In the genomic region with DNA sequence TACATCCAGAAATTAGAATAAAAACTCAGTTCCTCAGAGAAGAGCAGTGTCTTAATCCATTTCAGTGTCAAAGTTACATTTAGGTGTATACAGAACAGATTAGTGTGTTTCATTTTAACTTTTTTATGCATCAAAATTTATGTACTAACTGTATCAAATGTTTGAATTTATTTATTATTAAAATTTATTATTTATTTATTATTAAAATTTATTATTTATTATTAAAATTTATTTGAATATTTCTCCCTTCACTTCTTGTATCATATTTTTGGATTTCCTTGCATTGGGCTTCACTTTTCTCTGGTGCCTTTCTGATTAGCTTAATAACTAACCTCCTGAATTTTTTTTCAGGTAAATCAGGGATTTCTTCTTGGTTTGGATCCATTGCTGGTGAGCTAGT, we compare ENCODE assay signal across 24 cellular contexts. TPM values are rescaled to one million over a fixed set of nuclear protein-coding genes. Genes with fewer than 3 reads are reported as not detected.
DNase-seq lines count a peak whose midpoint lies in the region; ATAC-seq, FAIRE-seq and TF ChIP-seq lines count a peak whose summit lies in the region.
"Had no signal": no experiment of that assay in that cellular context is flagged by ENCODE, and none has a peak within 500 bp of the region (broad histone marks: within the 10 kb centered on the region; RNA-seq: fewer than 3 reads in every experiment).

No MANE protein-coding gene starts in this region.

- H3K27me3 Mint-ChIP-seq in mesothelial cell of epicardium (ENCODE audit: low read depth) = no peaks in the 10 kb centered on the region
- H3K27me3 Mint-ChIP-seq: CD4-positive, alpha-beta T cell had no signal

- no peaks in the 10 kb centered on the region for H3K4me1 Mint-ChIP-seq in mesothelial cell of epicardium

- peaks cover 29% of the 10 kb centered on the region for H3K9me3 Mint-ChIP-seq in mesothelial cell of epicardium
- H3K9me3 Mint-ChIP-seq: CD4-positive, alpha-beta T cell had no signal

- H3K27me3 ChIP-seq in RWPE2 (ENCODE audit: insufficient read depth, poor library complexity, severe bottlenecking) = no peaks in the 10 kb centered on the region
- no peaks in the 10 kb centered on the region for H3K27me3 ChIP-seq in foreskin keratinocyte
- no peaks in the 10 kb centered on the region for H3K27me3 ChIP-seq in pancreas
- H3K27me3 ChIP-seq: BLaER1 treated with 17β-estradiol and CSF1 and Interleukin-3, amounts not matched to agents 10 nM and 100 nM; Peyer's patch; SJCRH30 had no signal

- FAIRE-seq in G401.6 (lab: Jason Lieb, UNC) (peak; percentile 79), pancreas (lab: Jason Lieb, UNC) (peak; percentile 39)
- FAIRE-seq: A549 had no signal

- peaks cover 12% of the 10 kb centered on the region for H3K4me1 ChIP-seq in RWPE2 (ENCODE audit: insufficient read depth, poor library complexity, severe bottlenecking)
- peaks cover 25% of the 10 kb centered on the region for H3K4me1 ChIP-seq in foreskin keratinocyte
- no peaks in the 10 kb centered on the region for H3K4me1 ChIP-seq in pancreas
- H3K4me1 ChIP-seq: BLaER1 treated with 17β-estradiol and CSF1 and Interleukin-3, amounts not matched to agents 10 nM and 100 nM; Peyer's patch had no signal

- H3K36me3 Mint-ChIP-seq in mesothelial cell of epicardium = peaks cover 27% of the 10 kb centered on the region

- no peak for ATAC-seq in RWPE2 (ENCODE audit: low read depth)
- ATAC-seq in foreskin keratinocyte = no peak
- ATAC-seq in pancreas = no peak
- ATAC-seq in HG03159 (IDR thresholded peaks at IDR 0.05; ENCODE audit: unreplicated experiment) = no peak
- no peak for ATAC-seq in GM19023 (IDR thresholded peaks at IDR 0.05; ENCODE audit: unreplicated experiment)
- ATAC-seq: SK-N-SH treated with all-trans-retinoic acid at 6 μM for 48 hours had no signal

- H3K27ac ChIP-seq in RWPE2 (ENCODE audit: poor library complexity, severe bottlenecking) = peak overlapping the region; percentile 58
- peak overlapping the region; percentile 56 for H3K27ac ChIP-seq in foreskin keratinocyte
- no peak overlapping the region for H3K27ac ChIP-seq in pancreas
- H3K27ac ChIP-seq: BLaER1 treated with 17β-estradiol and CSF1 and Interleukin-3, amounts not matched to agents 10 nM and 100 nM; Peyer's patch had no signal

- TF ChIP-seq CTCF in RWPE2 (IDR thresholded peaks at IDR 0.05; ENCODE audit: poor library complexity, severe bottlenecking) (no peak), foreskin keratinocyte (conservative IDR thresholded peaks at IDR 0.05) (no peak), pancreas (IDR thresholded peaks at IDR 0.05) (no peak), mesothelial cell of epicardium (IDR thresholded peaks at IDR 0.05; ENCODE audit: unreplicated experiment) (no peak)

- DNase-seq in RWPE2 (ENCODE audit: low spot score) (no peak), foreskin keratinocyte (no peak), pancreas (no peak), mesothelial cell of epicardium (ENCODE audit: low spot score in 2 of 2, unreplicated experiment in 2 of 2) (no peak)
- DNase-seq: AML-193; CD4-positive, alpha-beta T cell; H9; HFFc6; NCI-H2029; NCI-H446; NCI-H524 treated with DMSO at 0.1 percent for 48 hours; NCI-H774; NK-92 treated with Interleukin-12 subunit alpha and Interleukin-12 subunit beta, amount 100 ng/mL, for 24 hours; Peyer's patch had no signal

- intact Hi-C loops in pancreas (cut with DNase I) = no loop called here

- H3K4me3 ChIP-seq in RWPE2 (ENCODE audit: severe bottlenecking) (no peak overlapping the region), pancreas (no peak overlapping the region)
- H3K4me3 ChIP-seq: A549; BLaER1 treated with 17β-estradiol and CSF1 and Interleukin-3, amounts not matched to agents 10 nM and 100 nM; GM23338; Peyer's patch; SJCRH30 had no signal

- no peak overlapping the region for H3K27ac Mint-ChIP-seq in mesothelial cell of epicardium
- H3K27ac Mint-ChIP-seq: CD4-positive, alpha-beta T cell had no signal

- H3K36me3 ChIP-seq in RWPE2 (ENCODE audit: low read depth) (no peaks in the 10 kb centered on the region), pancreas (no peaks in the 10 kb centered on the region)
- H3K36me3 ChIP-seq: Peyer's patch, SJCRH30 had no signal

- no peaks in the 10 kb centered on the region for H3K9me3 ChIP-seq in RWPE2 (ENCODE audit: severe bottlenecking)
- H3K9me3 ChIP-seq in pancreas = no peaks in the 10 kb centered on the region
- H3K9me3 ChIP-seq: Peyer's patch had no signal

- no peak overlapping the region for H3K4me3 Mint-ChIP-seq in mesothelial cell of epicardium
- H3K4me3 Mint-ChIP-seq: CD4-positive, alpha-beta T cell; GM23338; H9; HFFc6 had no signal

RNA-seq across cellular contexts. Expression of a gene that starts 2.3 kb away (rescaled TPM):
- 0.92 and 0.95 TPM in 2 replicates for total RNA-seq in foreskin keratinocyte
- polyA plus RNA-seq in foreskin keratinocyte = 0.43 and 0.64 TPM in 2 replicates
- 1 to 10 TPM in 1 of 6 donors, under 1 TPM in 5; 0.83 to 1.7 (median 0.88) TPM for total RNA-seq in pancreas
- polyA plus RNA-seq in pancreas = 1 to 10 TPM in 1 of 2 donors, under 1 TPM in 1; 0.91 to 1.5 TPM
- 4.5 to 6.7 TPM (median 5.4 TPM) in 3 replicates for total RNA-seq in mesothelial cell of epicardium
- total RNA-seq: Daoy had no signal

RNA-seq across cellular contexts. Expression of a gene that starts 12.3 kb away (rescaled TPM):
- total RNA-seq in foreskin keratinocyte = not detected in 2 replicates
- not detected in 2 replicates for polyA plus RNA-seq in foreskin keratinocyte
- not detected for total RNA-seq in pancreas
- polyA plus RNA-seq in pancreas = under 1 TPM in 1 of 2 donors, not detected in 1; 0.42 TPM
- total RNA-seq in mesothelial cell of epicardium = not detected in 3 replicates
- total RNA-seq: CD4-positive, alpha-beta T cell; Daoy; G401; H9; HFFc6; Peyer's patch; SJCRH30 had no signal

RNA-seq across cellular contexts. Expression of a gene that starts 32.0 kb away (rescaled TPM):
- 0.18 and 0.24 TPM in 2 replicates for total RNA-seq in foreskin keratinocyte
- not detected in 2 replicates for polyA plus RNA-seq in foreskin keratinocyte
- total RNA-seq in pancreas = under 1 TPM; 0.47 to 0.91 (median 0.72) TPM
- polyA plus RNA-seq in pancreas = not detected
- total RNA-seq in mesothelial cell of epicardium = 3.1 to 3.8 TPM (median 3.5 TPM) in 3 replicates
- total RNA-seq: G401 had no signal
- polyA plus RNA-seq: GM23338 had no signal

RNA-seq across cellular contexts. Expression of a gene that starts 45.3 kb away (rescaled TPM):
- total RNA-seq in foreskin keratinocyte (0.11 and 0.31 TPM in 2 replicates), pancreas (under 1 TPM; 0.40 to 0.74 (median 0.60) TPM), mesothelial cell of epicardium (3.3 to 3.4 TPM (median 3.3 TPM) in 3 replicates)
- polyA plus RNA-seq in foreskin keratinocyte (not detected in 2 replicates), pancreas (not detected)
- total RNA-seq: G401 had no signal
- polyA plus RNA-seq: GM23338 had no signal

RNA-seq across cellular contexts. Expression of a gene that starts 56.7 kb away (rescaled TPM):
- total RNA-seq in foreskin keratinocyte (0.21 and 0.44 TPM in 2 replicates), pancreas (under 1 TPM; 0.42 to 0.98 (median 0.76) TPM), mesothelial cell of epicardium (3.8 to 5.0 TPM (median 4.8 TPM) in 3 replicates)
- polyA plus RNA-seq in foreskin keratinocyte (0.08 TPM in 1 of 2 replicates, not detected in the other), pancreas (under 1 TPM in 1 of 2 donors, not detected in 1; 0.35 TPM)
- total RNA-seq: Daoy had no signal
- polyA plus RNA-seq: GM23338 had no signal

Comparison
In these comparisons a context has a peak if more than half of its experiments do, and no peak if none do; other contexts are left out.
1. H3K27ac ChIP-seq: peak in RWPE2 (single experiment) and foreskin keratinocyte (single experiment); none in pancreas (0 of 4).